In genomic region chr18:37176307-37176934, GRCh38 we compare ENCODE assay signal across 28 cellular contexts.
DNase-seq lines count a peak whose midpoint lies in the region; ATAC-seq, FAIRE-seq and TF ChIP-seq lines count a peak whose summit lies in the region.
"Had no signal": no experiment of that assay in that cellular context is flagged by ENCODE, and none has a peak within 500 bp of the region (broad histone marks: within the 10 kb centered on the region; RNA-seq: fewer than 3 reads in every experiment).

No MANE protein-coding gene starts in this region.

- H3K27ac ChIP-seq in HUES64 (ENCODE audit: low read depth, low read length) (peak overlapping the region; percentile 63), H1 (ENCODE audit: low read depth, low read length) (no peak overlapping the region), left lung (no peak overlapping the region), left ventricle myocardium inferior (replicated peaks) (no peak overlapping the region)
- H3K27ac ChIP-seq: C4-2B, heart right ventricle, KMS-11, parathyroid adenoma, stomach, tibial artery, WERI-Rb-1 had no signal

- intact Hi-C loops in left lung (cut with DNase I): no loop called here
- intact Hi-C loops in left ventricle myocardium inferior (cut with micrococcal nuclease): no loop called here

- H3K9me3 ChIP-seq in HUES64 (ENCODE audit: insufficient read depth, low read depth, low read length) (no peaks in the 10 kb centered on the region), H1 (ENCODE audit: insufficient read depth in 2 of 2, low read depth in 1 of 2, low read length in 1 of 2) (no peaks in the 10 kb centered on the region), left lung (no peaks in the 10 kb centered on the region), left ventricle myocardium inferior (replicated peaks) (no peaks in the 10 kb centered on the region)
- H3K9me3 ChIP-seq: heart right ventricle, stomach, tibial artery had no signal

- no peak overlapping the region for H4K8ac ChIP-seq in H1 (ENCODE audit: extremely low read depth, insufficient read depth, low read length)

- TF ChIP-seq CTCF in H1 (IDR thresholded peaks at IDR 0.05; ENCODE audit: control extremely low read depth in 1 of 3, insufficient read depth in 1 of 3, low read depth in 1 of 3, low read length in 3 of 3) (no peak), left lung (IDR thresholded peaks at IDR 0.05) (no peak), left ventricle myocardium inferior (IDR thresholded peaks at IDR 0.05; ENCODE audit: borderline replicate concordance) (no peak)

- H2BK120ac ChIP-seq in H1 (replicated peaks; ENCODE audit: low read depth, low read length): peak overlapping the region; percentile 77

- peak overlapping the region; percentile 51; the same call in 1 of the 2 replicates for H2BK12ac ChIP-seq in H1 (ENCODE audit: low read depth, low read length)

- H3K36me3 ChIP-seq in HUES64 (ENCODE audit: insufficient read depth, low read length) (no peaks in the 10 kb centered on the region), H1 (ENCODE audit: control insufficient read depth in 2 of 4, insufficient read depth in 4 of 4, low read length in 3 of 4) (no peaks in the 10 kb centered on the region), left lung (no peaks in the 10 kb centered on the region), left ventricle myocardium inferior (peaks cover 17% of the 10 kb centered on the region)
- H3K36me3 ChIP-seq: WERI-Rb-1 had no signal

- no peak overlapping the region for H2AK5ac ChIP-seq in H1 (ENCODE audit: low read depth, low read length)

- no peaks in the 10 kb centered on the region for H3K23me2 ChIP-seq in H1 (ENCODE audit: low read depth, low read length)

- H3K9ac ChIP-seq in HUES64 (ENCODE audit: low read depth, low read length) (peak overlapping the region; percentile 6; the same call in 1 of the 2 replicates), H1 (replicated peaks in 1 of 4; ENCODE audit: extremely low read depth in 1 of 4, low read depth in 3 of 4, low read length in 3 of 4) (no peak overlapping the region)
- H3K9ac ChIP-seq: KMS-11, parathyroid adenoma had no signal

- H3K56ac ChIP-seq in H1 (replicated peaks; ENCODE audit: insufficient read length, low read depth, low read length): no peak overlapping the region

- TF ChIP-seq RAD21 in H1 (IDR thresholded peaks at IDR 0.05 in 1 of 2, conservative IDR thresholded peaks at IDR 0.05 in 1 of 2; ENCODE audit: low read depth in 2 of 2, low read length in 2 of 2): no peak

- no peaks in the 10 kb centered on the region for H4K20me1 ChIP-seq in H1 (replicated peaks in 1 of 2; ENCODE audit: control insufficient read depth in 1 of 2, insufficient read depth in 2 of 2, low read length in 2 of 2)

- 100% methylated on average over 1 of the region's 1 CpG for WGBS in HUES64
- WGBS in H1 (ENCODE audit: extremely low coverage in 1 of 2, insufficient coverage in 1 of 2, insufficient read length in 1 of 2, insufficient replicate concordance in 2 of 2, low coverage in 1 of 2, low lambda C conversion rate in 2 of 2, missing lambda C conversion rate in 1 of 2), 2 experiments: 60% methylated on average over 1 of the region's 1 CpG; no CpG with 5 or more reads in 1 of the 2 experiments

- H2AFZ ChIP-seq in H1 (ENCODE audit: low read length): no peak overlapping the region
- H2AFZ ChIP-seq: parathyroid adenoma had no signal

- H2BK15ac ChIP-seq in H1 (ENCODE audit: low read length): no peak overlapping the region

- CTCF ChIA-PET in H1 (lab: Charles Lee; ENCODE audit: partially characterized antibody): interaction anchor here (1.2 kb wide), 1 partner anchor 9 kb away, joined by 7 read pairs; no protein-coding TSS in a partner anchor

- no peak overlapping the region for H4K5ac ChIP-seq in H1 (ENCODE audit: insufficient read length, low read depth, low read length)

- peak; percentile 65 for FAIRE-seq in H1 (lab: Jason Lieb, UNC)
- FAIRE-seq: GM18507 had no signal

- H2BK20ac ChIP-seq in H1 (ENCODE audit: low read length): no peak overlapping the region

- POLR2A ChIA-PET in H1 (lab: Charles Lee; ENCODE audit: partially characterized antibody): interaction anchor here (0.7 to 1.3 kb wide), 3 partner anchors 11 to 75 kb away, joined by 3 to 4 read pairs (median 3); no protein-coding TSS in a partner anchor

- peak; percentile 94 for ATAC-seq in left lung
- ATAC-seq: activated CD8-positive, alpha-beta memory T cell treated with anti-CD3 and anti-CD28 coated beads, Interleukin-2, amount 10 ng/mL, durations not matched to agents 7 days and 5 days; heart right ventricle; sciatic nerve had no signal

- H3K27me3 ChIP-seq in HUES64 (ENCODE audit: insufficient read depth, low read length) (no peaks in the 10 kb centered on the region), H1 (replicated peaks in 1 of 4; ENCODE audit: control insufficient read depth in 3 of 4, extremely low read depth in 1 of 4, insufficient read depth in 3 of 4, low read length in 3 of 4) (no peaks in the 10 kb centered on the region), left lung (no peaks in the 10 kb centered on the region), left ventricle myocardium inferior (ENCODE audit: low read depth) (no peaks in the 10 kb centered on the region)
- H3K27me3 ChIP-seq: heart right ventricle, stomach, tibial artery had no signal

- TF ChIP-seq EP300 in H1 (IDR thresholded peaks at IDR 0.05; ENCODE audit: borderline replicate concordance in 1 of 2, low read depth in 2 of 2, low read length in 2 of 2): no peak

- peak overlapping the region; percentile 90 for H2BK5ac ChIP-seq in H1 (ENCODE audit: low read depth, low read length)

- H3K4me3 ChIP-seq in HUES64 (ENCODE audit: low read length) (no peak overlapping the region), H1 (ENCODE audit: extremely low read depth in 1 of 4, insufficient read depth in 2 of 4, low read depth in 3 of 4, low read length in 4 of 4) (no peak overlapping the region), left lung (no peak overlapping the region), left ventricle myocardium inferior (no peak overlapping the region)
- H3K4me3 ChIP-seq: heart right ventricle, stomach, tibial artery had no signal

- no peak overlapping the region for H4K91ac ChIP-seq in H1 (replicated peaks; ENCODE audit: insufficient read length, low read length)

- TF ChIP-seq POLR2A in H1 (IDR thresholded peaks at IDR 0.05; ENCODE audit: control extremely low read depth in 1 of 2, low read depth in 2 of 2, low read length in 2 of 2): no peak

- H3K23ac ChIP-seq in H1 (ENCODE audit: insufficient read length): no peak overlapping the region

- DNase-seq in DMS53 (lab: John Stamatoyannopoulos, UW) (peak; percentile 34), H1 (ENCODE audit: low read depth in 1 of 2, low spot score in 2 of 2) (no peak), left lung (no peak), retina (no peak), epidermal melanocyte (ENCODE audit: insufficient read length, low spot score) (no peak), globus pallidus (ENCODE audit: low spot score) (no peak), left ventricle myocardium inferior (no peak)
- DNase-seq: activated CD4-positive, alpha-beta T cell treated with anti-CD3 and anti-CD28 coated beads, Interleukin-2, amount 10 ng/mL, durations not matched to agents 7 days and 5 days; activated CD8-positive, alpha-beta memory T cell treated with anti-CD3 and anti-CD28 coated beads, Interleukin-2, amount 10 ng/mL, durations not matched to agents 7 days and 5 days; activated naive CD4-positive, alpha-beta T cell treated with anti-CD3 and anti-CD28 coated beads for 36 hours; amygdala; caudate nucleus; heart right ventricle; NCI-H1694 treated with DMSO at 0.1 percent for 48 hours; NCI-H2171 treated with DMSO at 0.1 percent for 48 hours; NCI-H774; nephron progenitor cell; SHP77; stomach; T-helper 9 cell; tibial artery; WERI-Rb-1 had no signal

- no peaks in the 10 kb centered on the region for H3K79me1 ChIP-seq in H1 (ENCODE audit: low read depth, low read length)

- H3K18ac ChIP-seq in H1 (ENCODE audit: extremely low read depth, low read length): no peak overlapping the region

- H3K4me2 ChIP-seq in H1 (ENCODE audit: insufficient read depth in 1 of 2, low read depth in 2 of 2, low read length in 2 of 2): peak overlapping the region in 1 of 2 experiments; percentile 9; a peak in 1 of 4 replicates
- H3K4me2 ChIP-seq: KMS-11 had no signal

- H3K14ac ChIP-seq in H1 (ENCODE audit: insufficient read length): no peak overlapping the region

- no peak overlapping the region for H3K4ac ChIP-seq in H1 (replicated peaks; ENCODE audit: insufficient read length, low read depth, low read length)

- H3K4me1 ChIP-seq in HUES64 (ENCODE audit: insufficient read depth, low read length) (peaks cover 26% of the 10 kb centered on the region), H1 (replicated peaks in 1 of 4; ENCODE audit: control insufficient read depth in 3 of 4, insufficient read depth in 4 of 4, low read length in 3 of 4) (peaks cover 0 to 15% (median 10%) of the 10 kb centered on the region in 4 experiments; a peak in 5 of 7 replicates), left lung (no peaks in the 10 kb centered on the region), left ventricle myocardium inferior (no peaks in the 10 kb centered on the region)
- H3K4me1 ChIP-seq: heart right ventricle, parathyroid adenoma, tibial artery had no signal

- no peaks in the 10 kb centered on the region for H3K79me2 ChIP-seq in H1 (ENCODE audit: control insufficient read depth in 1 of 2, insufficient read depth in 2 of 2, low read length in 2 of 2)
- H3K79me2 ChIP-seq: parathyroid adenoma had no signal

TF ChIP-seq in H1, 55 proteins besides CTCF, POLR2A, EP300 and RAD21:
- TF ChIP-seq, protein P1, sequence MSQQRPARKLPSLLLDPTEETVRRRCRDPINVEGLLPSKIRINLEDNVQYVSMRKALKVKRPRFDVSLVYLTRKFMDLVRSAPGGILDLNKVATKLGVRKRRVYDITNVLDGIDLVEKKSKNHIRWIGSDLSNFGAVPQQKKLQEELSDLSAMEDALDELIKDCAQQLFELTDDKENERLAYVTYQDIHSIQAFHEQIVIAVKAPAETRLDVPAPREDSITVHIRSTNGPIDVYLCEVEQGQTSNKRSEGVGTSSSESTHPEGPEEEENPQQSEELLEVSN (IDR thresholded peaks at IDR 0.05): no peak
- TF ChIP-seq CREB1 (IDR thresholded peaks at IDR 0.05) (no peak), NANOG (IDR thresholded peaks at IDR 0.05; ENCODE audit: insufficient read depth, low read depth, low read length, poor library complexity, severe bottlenecking) (no peak)
